In the genomic region with DNA sequence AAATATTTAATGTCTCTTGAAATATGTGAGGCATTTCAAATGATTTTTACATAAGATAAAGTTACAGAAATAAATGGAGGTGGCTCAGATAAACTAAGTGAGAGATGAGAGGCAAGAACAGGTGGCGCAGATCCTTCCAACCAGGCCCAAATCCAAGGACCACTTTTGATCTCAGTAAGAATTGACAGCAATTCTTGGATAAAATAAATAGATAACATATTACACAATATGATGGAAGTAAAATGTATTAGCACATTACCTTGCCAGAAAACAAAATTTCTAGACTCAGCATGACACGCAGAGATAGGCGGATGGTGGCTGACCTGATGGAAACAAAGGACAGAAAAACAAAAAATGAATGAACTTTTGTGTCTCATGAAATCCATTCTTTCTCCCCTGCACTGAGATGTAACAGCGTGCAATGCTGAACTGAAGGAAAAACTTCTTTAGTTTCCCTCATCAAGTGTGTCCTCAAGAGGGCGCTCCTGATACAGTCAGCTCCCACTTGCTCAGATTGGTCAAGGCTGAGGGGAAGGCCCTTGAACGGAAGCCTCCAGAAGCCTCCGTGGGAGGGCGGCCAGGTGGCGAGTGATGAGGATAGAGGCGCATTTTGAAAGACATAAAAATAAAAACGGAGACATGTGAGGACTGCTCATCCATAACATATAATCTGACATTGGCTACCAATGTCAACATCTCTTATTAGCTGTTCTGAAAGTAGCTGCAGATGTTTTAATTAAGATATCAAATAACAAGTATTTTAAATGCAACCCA, we compare ENCODE assay signal across 1 cellular context.
TF ChIP-seq lines count a peak whose summit lies in the region.

No MANE protein-coding gene starts in this region.

TF ChIP-seq in GM12878, 131 proteins besides CTCF, POLR2A, EP300 and RAD21 (continued from another document and continues in another):
- TF ChIP-seq, protein P1, sequence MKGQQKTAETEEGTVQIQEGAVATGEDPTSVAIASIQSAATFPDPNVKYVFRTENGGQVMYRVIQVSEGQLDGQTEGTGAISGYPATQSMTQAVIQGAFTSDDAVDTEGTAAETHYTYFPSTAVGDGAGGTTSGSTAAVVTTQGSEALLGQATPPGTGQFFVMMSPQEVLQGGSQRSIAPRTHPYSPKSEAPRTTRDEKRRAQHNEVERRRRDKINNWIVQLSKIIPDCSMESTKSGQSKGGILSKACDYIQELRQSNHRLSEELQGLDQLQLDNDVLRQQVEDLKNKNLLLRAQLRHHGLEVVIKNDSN (IDR thresholded peaks at IDR 0.05; ENCODE audit: borderline replicate concordance, extremely low read length, insufficient read depth, low read depth, low read length) = no peak
- TF ChIP-seq RB1 (IDR thresholded peaks at IDR 0.05; ENCODE audit: borderline replicate concordance) (no peak), PML (IDR thresholded peaks at IDR 0.05; ENCODE audit: low read length) (0 out of 2 replicates have a peak, but pooled peaks have one; percentile 16), RAD51 (IDR thresholded peaks at IDR 0.05) (no peak), MYB (IDR thresholded peaks at IDR 0.05; ENCODE audit: borderline replicate concordance, low read depth, low read length) (no peak), CBX5 (IDR thresholded peaks at IDR 0.05; ENCODE audit: low read depth) (0 out of 2 replicates have a peak, but pooled peaks have one; percentile 21), YBX1 (IDR thresholded peaks at IDR 0.05) (no peak), NBN (IDR thresholded peaks at IDR 0.05) (peak; percentile 44; the same call in 1 of the 2 replicates), SPI1 (IDR thresholded peaks at IDR 0.05; ENCODE audit: borderline replicate concordance, insufficient read depth, low read depth, low read length) (0 out of 2 replicates have a peak, but pooled peaks have one; percentile 25), SREBF2 (IDR thresholded peaks at IDR 0.05; ENCODE audit: low read length) (no peak), YY1 (IDR thresholded peaks at IDR 0.05; ENCODE audit: low read depth, low read length) (peak; percentile 83), MTA3 (IDR thresholded peaks at IDR 0.05; ENCODE audit: borderline replicate concordance, low read length) (no peak)
- TF ChIP-seq, protein P2, sequence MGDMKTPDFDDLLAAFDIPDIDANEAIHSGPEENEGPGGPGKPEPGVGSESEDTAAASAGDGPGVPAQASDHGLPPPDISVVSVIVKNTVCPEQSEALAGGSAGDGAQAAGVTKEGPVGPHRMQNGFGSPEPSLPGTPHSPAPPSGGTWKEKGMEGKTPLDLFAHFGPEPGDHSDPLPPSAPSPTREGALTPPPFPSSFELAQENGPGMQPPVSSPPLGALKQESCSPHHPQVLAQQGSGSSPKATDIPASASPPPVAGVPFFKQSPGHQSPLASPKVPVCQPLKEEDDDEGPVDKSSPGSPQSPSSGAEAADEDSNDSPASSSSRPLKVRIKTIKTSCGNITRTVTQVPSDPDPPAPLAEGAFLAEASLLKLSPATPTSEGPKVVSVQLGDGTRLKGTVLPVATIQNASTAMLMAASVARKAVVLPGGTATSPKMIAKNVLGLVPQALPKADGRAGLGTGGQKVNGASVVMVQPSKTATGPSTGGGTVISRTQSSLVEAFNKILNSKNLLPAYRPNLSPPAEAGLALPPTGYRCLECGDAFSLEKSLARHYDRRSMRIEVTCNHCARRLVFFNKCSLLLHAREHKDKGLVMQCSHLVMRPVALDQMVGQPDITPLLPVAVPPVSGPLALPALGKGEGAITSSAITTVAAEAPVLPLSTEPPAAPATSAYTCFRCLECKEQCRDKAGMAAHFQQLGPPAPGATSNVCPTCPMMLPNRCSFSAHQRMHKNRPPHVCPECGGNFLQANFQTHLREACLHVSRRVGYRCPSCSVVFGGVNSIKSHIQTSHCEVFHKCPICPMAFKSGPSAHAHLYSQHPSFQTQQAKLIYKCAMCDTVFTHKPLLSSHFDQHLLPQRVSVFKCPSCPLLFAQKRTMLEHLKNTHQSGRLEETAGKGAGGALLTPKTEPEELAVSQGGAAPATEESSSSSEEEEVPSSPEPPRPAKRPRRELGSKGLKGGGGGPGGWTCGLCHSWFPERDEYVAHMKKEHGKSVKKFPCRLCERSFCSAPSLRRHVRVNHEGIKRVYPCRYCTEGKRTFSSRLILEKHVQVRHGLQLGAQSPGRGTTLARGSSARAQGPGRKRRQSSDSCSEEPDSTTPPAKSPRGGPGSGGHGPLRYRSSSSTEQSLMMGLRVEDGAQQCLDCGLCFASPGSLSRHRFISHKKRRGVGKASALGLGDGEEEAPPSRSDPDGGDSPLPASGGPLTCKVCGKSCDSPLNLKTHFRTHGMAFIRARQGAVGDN (IDR thresholded peaks at IDR 0.05) = peak; percentile 70
- TF ChIP-seq, protein P3, sequence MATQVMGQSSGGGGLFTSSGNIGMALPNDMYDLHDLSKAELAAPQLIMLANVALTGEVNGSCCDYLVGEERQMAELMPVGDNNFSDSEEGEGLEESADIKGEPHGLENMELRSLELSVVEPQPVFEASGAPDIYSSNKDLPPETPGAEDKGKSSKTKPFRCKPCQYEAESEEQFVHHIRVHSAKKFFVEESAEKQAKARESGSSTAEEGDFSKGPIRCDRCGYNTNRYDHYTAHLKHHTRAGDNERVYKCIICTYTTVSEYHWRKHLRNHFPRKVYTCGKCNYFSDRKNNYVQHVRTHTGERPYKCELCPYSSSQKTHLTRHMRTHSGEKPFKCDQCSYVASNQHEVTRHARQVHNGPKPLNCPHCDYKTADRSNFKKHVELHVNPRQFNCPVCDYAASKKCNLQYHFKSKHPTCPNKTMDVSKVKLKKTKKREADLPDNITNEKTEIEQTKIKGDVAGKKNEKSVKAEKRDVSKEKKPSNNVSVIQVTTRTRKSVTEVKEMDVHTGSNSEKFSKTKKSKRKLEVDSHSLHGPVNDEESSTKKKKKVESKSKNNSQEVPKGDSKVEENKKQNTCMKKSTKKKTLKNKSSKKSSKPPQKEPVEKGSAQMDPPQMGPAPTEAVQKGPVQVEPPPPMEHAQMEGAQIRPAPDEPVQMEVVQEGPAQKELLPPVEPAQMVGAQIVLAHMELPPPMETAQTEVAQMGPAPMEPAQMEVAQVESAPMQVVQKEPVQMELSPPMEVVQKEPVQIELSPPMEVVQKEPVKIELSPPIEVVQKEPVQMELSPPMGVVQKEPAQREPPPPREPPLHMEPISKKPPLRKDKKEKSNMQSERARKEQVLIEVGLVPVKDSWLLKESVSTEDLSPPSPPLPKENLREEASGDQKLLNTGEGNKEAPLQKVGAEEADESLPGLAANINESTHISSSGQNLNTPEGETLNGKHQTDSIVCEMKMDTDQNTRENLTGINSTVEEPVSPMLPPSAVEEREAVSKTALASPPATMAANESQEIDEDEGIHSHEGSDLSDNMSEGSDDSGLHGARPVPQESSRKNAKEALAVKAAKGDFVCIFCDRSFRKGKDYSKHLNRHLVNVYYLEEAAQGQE (IDR thresholded peaks at IDR 0.05; ENCODE audit: low read depth, low read length) = no peak
- TF ChIP-seq, protein P4, sequence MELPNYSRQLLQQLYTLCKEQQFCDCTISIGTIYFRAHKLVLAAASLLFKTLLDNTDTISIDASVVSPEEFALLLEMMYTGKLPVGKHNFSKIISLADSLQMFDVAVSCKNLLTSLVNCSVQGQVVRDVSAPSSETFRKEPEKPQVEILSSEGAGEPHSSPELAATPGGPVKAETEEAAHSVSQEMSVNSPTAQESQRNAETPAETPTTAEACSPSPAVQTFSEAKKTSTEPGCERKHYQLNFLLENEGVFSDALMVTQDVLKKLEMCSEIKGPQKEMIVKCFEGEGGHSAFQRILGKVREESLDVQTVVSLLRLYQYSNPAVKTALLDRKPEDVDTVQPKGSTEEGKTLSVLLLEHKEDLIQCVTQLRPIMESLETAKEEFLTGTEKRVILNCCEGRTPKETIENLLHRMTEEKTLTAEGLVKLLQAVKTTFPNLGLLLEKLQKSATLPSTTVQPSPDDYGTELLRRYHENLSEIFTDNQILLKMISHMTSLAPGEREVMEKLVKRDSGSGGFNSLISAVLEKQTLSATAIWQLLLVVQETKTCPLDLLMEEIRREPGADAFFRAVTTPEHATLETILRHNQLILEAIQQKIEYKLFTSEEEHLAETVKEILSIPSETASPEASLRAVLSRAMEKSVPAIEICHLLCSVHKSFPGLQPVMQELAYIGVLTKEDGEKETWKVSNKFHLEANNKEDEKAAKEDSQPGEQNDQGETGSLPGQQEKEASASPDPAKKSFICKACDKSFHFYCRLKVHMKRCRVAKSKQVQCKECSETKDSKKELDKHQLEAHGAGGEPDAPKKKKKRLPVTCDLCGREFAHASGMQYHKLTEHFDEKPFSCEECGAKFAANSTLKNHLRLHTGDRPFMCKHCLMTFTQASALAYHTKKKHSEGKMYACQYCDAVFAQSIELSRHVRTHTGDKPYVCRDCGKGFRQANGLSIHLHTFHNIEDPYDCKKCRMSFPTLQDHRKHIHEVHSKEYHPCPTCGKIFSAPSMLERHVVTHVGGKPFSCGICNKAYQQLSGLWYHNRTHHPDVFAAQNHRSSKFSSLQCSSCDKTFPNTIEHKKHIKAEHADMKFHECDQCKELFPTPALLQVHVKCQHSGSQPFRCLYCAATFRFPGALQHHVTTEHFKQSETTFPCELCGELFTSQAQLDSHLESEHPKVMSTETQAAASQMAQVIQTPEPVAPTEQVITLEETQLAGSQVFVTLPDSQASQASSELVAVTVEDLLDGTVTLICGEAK (IDR thresholded peaks at IDR 0.05; ENCODE audit: borderline replicate concordance) = no peak
- TF ChIP-seq, protein P5, sequence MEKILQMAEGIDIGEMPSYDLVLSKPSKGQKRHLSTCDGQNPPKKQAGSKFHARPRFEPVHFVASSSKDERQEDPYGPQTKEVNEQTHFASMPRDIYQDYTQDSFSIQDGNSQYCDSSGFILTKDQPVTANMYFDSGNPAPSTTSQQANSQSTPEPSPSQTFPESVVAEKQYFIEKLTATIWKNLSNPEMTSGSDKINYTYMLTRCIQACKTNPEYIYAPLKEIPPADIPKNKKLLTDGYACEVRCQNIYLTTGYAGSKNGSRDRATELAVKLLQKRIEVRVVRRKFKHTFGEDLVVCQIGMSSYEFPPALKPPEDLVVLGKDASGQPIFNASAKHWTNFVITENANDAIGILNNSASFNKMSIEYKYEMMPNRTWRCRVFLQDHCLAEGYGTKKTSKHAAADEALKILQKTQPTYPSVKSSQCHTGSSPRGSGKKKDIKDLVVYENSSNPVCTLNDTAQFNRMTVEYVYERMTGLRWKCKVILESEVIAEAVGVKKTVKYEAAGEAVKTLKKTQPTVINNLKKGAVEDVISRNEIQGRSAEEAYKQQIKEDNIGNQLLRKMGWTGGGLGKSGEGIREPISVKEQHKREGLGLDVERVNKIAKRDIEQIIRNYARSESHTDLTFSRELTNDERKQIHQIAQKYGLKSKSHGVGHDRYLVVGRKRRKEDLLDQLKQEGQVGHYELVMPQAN (conservative IDR thresholded peaks at IDR 0.05) = 0 out of 2 replicates have a peak, but pooled peaks have one; percentile 40
- TF ChIP-seq, protein P6, sequence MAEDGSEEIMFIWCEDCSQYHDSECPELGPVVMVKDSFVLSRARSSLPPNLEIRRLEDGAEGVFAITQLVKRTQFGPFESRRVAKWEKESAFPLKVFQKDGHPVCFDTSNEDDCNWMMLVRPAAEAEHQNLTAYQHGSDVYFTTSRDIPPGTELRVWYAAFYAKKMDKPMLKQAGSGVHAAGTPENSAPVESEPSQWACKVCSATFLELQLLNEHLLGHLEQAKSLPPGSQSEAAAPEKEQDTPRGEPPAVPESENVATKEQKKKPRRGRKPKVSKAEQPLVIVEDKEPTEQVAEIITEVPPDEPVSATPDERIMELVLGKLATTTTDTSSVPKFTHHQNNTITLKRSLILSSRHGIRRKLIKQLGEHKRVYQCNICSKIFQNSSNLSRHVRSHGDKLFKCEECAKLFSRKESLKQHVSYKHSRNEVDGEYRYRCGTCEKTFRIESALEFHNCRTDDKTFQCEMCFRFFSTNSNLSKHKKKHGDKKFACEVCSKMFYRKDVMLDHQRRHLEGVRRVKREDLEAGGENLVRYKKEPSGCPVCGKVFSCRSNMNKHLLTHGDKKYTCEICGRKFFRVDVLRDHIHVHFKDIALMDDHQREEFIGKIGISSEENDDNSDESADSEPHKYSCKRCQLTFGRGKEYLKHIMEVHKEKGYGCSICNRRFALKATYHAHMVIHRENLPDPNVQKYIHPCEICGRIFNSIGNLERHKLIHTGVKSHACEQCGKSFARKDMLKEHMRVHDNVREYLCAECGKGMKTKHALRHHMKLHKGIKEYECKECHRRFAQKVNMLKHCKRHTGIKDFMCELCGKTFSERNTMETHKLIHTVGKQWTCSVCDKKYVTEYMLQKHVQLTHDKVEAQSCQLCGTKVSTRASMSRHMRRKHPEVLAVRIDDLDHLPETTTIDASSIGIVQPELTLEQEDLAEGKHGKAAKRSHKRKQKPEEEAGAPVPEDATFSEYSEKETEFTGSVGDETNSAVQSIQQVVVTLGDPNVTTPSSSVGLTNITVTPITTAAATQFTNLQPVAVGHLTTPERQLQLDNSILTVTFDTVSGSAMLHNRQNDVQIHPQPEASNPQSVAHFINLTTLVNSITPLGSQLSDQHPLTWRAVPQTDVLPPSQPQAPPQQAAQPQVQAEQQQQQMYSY (CRISPR knock-in tag; IDR thresholded peaks at IDR 0.05) = no peak
- TF ChIP-seq, protein P7, sequence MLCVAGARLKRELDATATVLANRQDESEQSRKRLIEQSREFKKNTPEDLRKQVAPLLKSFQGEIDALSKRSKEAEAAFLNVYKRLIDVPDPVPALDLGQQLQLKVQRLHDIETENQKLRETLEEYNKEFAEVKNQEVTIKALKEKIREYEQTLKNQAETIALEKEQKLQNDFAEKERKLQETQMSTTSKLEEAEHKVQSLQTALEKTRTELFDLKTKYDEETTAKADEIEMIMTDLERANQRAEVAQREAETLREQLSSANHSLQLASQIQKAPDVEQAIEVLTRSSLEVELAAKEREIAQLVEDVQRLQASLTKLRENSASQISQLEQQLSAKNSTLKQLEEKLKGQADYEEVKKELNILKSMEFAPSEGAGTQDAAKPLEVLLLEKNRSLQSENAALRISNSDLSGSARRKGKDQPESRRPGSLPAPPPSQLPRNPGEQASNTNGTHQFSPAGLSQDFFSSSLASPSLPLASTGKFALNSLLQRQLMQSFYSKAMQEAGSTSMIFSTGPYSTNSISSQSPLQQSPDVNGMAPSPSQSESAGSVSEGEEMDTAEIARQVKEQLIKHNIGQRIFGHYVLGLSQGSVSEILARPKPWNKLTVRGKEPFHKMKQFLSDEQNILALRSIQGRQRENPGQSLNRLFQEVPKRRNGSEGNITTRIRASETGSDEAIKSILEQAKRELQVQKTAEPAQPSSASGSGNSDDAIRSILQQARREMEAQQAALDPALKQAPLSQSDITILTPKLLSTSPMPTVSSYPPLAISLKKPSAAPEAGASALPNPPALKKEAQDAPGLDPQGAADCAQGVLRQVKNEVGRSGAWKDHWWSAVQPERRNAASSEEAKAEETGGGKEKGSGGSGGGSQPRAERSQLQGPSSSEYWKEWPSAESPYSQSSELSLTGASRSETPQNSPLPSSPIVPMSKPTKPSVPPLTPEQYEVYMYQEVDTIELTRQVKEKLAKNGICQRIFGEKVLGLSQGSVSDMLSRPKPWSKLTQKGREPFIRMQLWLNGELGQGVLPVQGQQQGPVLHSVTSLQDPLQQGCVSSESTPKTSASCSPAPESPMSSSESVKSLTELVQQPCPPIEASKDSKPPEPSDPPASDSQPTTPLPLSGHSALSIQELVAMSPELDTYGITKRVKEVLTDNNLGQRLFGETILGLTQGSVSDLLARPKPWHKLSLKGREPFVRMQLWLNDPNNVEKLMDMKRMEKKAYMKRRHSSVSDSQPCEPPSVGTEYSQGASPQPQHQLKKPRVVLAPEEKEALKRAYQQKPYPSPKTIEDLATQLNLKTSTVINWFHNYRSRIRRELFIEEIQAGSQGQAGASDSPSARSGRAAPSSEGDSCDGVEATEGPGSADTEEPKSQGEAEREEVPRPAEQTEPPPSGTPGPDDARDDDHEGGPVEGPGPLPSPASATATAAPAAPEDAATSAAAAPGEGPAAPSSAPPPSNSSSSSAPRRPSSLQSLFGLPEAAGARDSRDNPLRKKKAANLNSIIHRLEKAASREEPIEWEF (IDR thresholded peaks at IDR 0.05; ENCODE audit: insufficient replicate concordance, low read depth, low read length) = no peak
